Comparison of ENCODE assay signal across 1 cellular context in the genomic region with DNA sequence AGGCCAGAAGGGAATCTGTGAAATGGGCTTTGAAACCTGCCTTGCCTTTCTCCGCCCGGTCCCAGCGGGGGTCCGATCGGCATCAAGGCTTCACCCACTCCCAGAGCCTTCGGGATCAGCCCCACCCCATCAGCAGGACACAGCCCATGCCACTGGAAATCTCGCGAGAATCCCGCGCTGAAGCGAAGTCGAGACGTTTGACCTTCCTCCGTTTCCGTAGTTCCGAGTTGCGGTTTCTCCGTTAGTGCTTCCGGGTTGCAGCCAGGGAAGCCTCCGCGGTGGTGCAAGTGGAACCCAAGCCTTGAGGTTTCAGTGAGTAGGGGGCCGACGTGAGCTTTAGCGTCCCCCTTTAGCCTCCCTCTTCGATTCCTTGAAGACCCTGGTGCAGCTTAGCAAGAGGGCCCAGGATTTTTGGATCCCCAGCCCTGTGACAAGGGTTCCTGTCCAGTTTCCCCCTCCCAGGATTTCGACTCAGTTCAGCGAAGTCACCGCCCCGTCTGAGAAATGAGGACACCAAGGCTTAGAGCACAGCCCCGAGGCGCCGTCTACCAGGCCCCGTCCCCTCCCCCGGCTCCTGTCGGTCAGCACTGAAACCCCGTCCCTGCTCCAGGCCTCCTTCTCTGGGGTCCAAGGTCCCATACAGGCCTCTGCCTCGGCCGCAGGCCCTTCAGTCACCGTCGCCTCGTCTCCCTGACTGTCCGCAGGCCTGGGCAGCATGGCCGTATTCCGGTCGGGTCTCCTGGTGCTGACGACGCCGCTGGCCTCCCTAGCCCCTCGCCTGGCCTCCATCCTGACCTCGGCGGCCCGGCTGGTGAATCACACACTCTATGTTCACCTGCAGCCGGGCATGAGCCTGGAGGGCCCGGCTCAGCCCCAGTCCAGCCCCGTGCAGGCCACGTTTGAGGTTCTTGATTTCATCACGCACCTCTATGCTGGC.
A peak's percentile ranks its signal among the peaks of the same experiment; 100 is the strongest.
TF ChIP-seq lines count a peak whose summit lies in the region.

A gene (plus strand): TSS at position 241 of the 937 bp plus-strand sequence. CDS start 475 bp downstream, at position 716.

TF ChIP-seq in A549, 52 proteins besides CTCF, POLR2A, EP300 and RAD21 (continued from another document):
- TF ChIP-seq, protein P1, sequence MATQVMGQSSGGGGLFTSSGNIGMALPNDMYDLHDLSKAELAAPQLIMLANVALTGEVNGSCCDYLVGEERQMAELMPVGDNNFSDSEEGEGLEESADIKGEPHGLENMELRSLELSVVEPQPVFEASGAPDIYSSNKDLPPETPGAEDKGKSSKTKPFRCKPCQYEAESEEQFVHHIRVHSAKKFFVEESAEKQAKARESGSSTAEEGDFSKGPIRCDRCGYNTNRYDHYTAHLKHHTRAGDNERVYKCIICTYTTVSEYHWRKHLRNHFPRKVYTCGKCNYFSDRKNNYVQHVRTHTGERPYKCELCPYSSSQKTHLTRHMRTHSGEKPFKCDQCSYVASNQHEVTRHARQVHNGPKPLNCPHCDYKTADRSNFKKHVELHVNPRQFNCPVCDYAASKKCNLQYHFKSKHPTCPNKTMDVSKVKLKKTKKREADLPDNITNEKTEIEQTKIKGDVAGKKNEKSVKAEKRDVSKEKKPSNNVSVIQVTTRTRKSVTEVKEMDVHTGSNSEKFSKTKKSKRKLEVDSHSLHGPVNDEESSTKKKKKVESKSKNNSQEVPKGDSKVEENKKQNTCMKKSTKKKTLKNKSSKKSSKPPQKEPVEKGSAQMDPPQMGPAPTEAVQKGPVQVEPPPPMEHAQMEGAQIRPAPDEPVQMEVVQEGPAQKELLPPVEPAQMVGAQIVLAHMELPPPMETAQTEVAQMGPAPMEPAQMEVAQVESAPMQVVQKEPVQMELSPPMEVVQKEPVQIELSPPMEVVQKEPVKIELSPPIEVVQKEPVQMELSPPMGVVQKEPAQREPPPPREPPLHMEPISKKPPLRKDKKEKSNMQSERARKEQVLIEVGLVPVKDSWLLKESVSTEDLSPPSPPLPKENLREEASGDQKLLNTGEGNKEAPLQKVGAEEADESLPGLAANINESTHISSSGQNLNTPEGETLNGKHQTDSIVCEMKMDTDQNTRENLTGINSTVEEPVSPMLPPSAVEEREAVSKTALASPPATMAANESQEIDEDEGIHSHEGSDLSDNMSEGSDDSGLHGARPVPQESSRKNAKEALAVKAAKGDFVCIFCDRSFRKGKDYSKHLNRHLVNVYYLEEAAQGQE (IDR thresholded peaks at IDR 0.05): peak; percentile 99
- peak; percentile 29; the same call in 1 of the 2 replicates for TF ChIP-seq KDM1A (IDR thresholded peaks at IDR 0.05; ENCODE audit: low read depth)
- TF ChIP-seq CHD2 (IDR thresholded peaks at IDR 0.05; ENCODE audit: low read length, partially characterized antibody): peak; percentile 100
- TF ChIP-seq MYC (IDR thresholded peaks at IDR 0.05; ENCODE audit: borderline replicate concordance, low read length): 0 out of 2 replicates have a peak, but pooled peaks have one; percentile 21
- TF ChIP-seq NR3C1 (IDR thresholded peaks at IDR 0.05): no peak
- TF ChIP-seq KDM5A (IDR thresholded peaks at IDR 0.05): peak; percentile 73
- no peak for TF ChIP-seq HDAC2 (IDR thresholded peaks at IDR 0.05)
- peak in 1 of 2 experiments; percentile 58; a peak in 1 of 4 replicates for TF ChIP-seq CEBPB (IDR thresholded peaks at IDR 0.05)
- TF ChIP-seq GATA3 (IDR thresholded peaks at IDR 0.05; ENCODE audit: borderline replicate concordance): peak; percentile 86
- 0 out of 2 replicates have a peak, but pooled peaks have one; percentile 20 for TF ChIP-seq TP53 (CRISPR knock-in tag; IDR thresholded peaks at IDR 0.05)
- no peak for TF ChIP-seq CHD4 (IDR thresholded peaks at IDR 0.05; ENCODE audit: borderline replicate concordance)
- TF ChIP-seq RFX5 (IDR thresholded peaks at IDR 0.05): 0 out of 2 replicates have a peak, but pooled peaks have one; percentile 16
